8 cellular contexts compared by ENCODE assay signal in genomic region chr3:21839592-21839991, GRCh38.
DNase-seq lines count a peak whose midpoint lies in the region; ATAC-seq and TF ChIP-seq lines count a peak whose summit lies in the region.

No MANE protein-coding gene starts in this region.

- peak; percentile 43 for TF ChIP-seq CTCF in HL-60 (IDR thresholded peaks at IDR 0.05; ENCODE audit: insufficient read depth, low read length)

- no peak overlapping the region for H3K4me3 ChIP-seq in HL-60 (replicated peaks; ENCODE audit: insufficient read depth, low read length)

- DNase-seq in AG08396 (ENCODE audit: low spot score) (peak; percentile 45), HL-60 (ENCODE audit: low read depth in 1 of 2, low spot score in 1 of 2) (peak; percentile 7 to 9), amniotic epithelial cell (ENCODE audit: low read depth) (peak; percentile 58), iris pigment epithelial cell (ENCODE audit: low read depth) (peak; percentile 90), NCI-H1417 treated with DMSO at 0.1 percent for 48 hours (lab: John Stamatoyannopoulos, UW) (no peak)
- DNase-seq in effector CD8-positive, alpha-beta T cell (lab: John Stamatoyannopoulos, UW), result no peak

- ATAC-seq in HG02763 (IDR thresholded peaks at IDR 0.05; ENCODE audit: unreplicated experiment) (no peak), HG02938 (IDR thresholded peaks at IDR 0.05; ENCODE audit: unreplicated experiment) (no peak)

- H3K27me3 ChIP-seq in HL-60 (ENCODE audit: insufficient read depth, poor library complexity, severe bottlenecking), result no peaks in the 10 kb centered on the region

- no peak overlapping the region for H3K27ac ChIP-seq in HL-60 (replicated peaks)

Comparison
In these comparisons a context has a peak if more than half of its experiments do, and no peak if none do; other contexts are left out.
1. DNase-seq: peak in AG08396 (single experiment), HL-60 (2 of 2), amniotic epithelial cell (single experiment) and iris pigment epithelial cell (single experiment); none in NCI-H1417 treated with DMSO at 0.1 percent for 48 hours (single experiment) and effector CD8-positive, alpha-beta T cell (single experiment).